1 cellular context compared by ENCODE assay signal in the genomic region with DNA sequence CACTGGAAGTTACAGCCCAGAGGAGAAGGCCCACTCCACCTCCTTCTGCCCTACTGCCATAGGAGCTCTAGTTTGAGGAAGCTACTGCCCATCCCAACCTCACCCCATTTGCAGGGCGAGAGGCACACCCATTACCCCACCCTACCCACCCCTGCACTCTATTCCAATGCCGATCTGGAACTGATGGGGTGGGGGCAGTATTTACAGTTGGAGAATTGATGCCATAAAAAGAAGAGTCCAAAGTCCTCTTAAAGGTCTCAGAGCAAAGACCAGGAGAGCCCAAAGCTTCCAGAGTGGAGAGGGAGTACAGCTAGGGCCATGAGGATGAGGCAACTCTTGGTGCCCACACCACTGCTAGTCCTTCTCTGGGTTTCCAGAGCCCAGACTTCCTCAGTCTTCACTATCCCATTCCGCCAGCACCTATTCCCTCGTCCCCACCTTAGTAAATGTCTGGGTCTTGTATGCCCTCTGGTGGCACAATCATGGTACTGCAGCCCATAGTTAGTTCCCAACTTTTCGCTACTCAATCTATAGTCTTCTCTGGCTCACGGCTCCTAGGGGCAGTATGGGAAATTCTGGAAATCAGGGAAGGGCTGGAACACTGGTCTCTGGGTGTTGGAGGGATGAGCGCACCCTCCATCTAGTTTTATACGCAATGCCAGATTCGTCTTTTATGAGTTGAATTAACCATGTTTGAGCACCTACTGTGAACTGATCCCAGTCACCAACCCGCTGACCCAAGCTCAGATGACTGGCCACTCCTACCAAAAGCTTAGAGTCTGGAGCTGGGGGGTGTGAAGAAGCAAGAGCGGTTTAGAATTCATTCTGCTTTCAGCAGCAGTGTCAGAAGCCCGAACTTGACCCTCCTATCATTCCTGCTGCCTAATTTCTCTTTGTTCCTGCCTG.
A peak's percentile ranks its signal among the peaks of the same experiment; 100 is the strongest.
TF ChIP-seq lines count a peak whose summit lies in the region.

No MANE protein-coding gene starts in this region.

TF ChIP-seq in HEK293, 187 proteins besides CTCF, POLR2A, EP300 and RAD21 (continued from another document):
- TF ChIP-seq, protein P1, sequence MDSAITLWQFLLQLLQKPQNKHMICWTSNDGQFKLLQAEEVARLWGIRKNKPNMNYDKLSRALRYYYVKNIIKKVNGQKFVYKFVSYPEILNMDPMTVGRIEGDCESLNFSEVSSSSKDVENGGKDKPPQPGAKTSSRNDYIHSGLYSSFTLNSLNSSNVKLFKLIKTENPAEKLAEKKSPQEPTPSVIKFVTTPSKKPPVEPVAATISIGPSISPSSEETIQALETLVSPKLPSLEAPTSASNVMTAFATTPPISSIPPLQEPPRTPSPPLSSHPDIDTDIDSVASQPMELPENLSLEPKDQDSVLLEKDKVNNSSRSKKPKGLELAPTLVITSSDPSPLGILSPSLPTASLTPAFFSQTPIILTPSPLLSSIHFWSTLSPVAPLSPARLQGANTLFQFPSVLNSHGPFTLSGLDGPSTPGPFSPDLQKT (IDR thresholded peaks at IDR 0.05; ENCODE audit: borderline replicate concordance, low read depth, low read length): no peak
- TF ChIP-seq ZNF76 (tag by site-specific recombination; IDR thresholded peaks at IDR 0.05; ENCODE audit: borderline replicate concordance, low read depth) (peak; percentile 49; the same call in 1 of the 2 replicates), ZBTB17 (tag by site-specific recombination; IDR thresholded peaks at IDR 0.05) (peak; percentile 91), MZF1 (tag by site-specific recombination; IDR thresholded peaks at IDR 0.05; ENCODE audit: borderline replicate concordance) (0 out of 2 replicates have a peak, but pooled peaks have one; percentile 42), ZNF654 (tag by site-specific recombination; IDR thresholded peaks at IDR 0.05; ENCODE audit: low read depth) (peak; percentile 99), TRIM28 (IDR thresholded peaks at IDR 0.05; ENCODE audit: borderline replicate concordance, low read length) (peak; percentile 57; the same call in 1 of the 2 replicates), SP7 (tag by site-specific recombination; IDR thresholded peaks at IDR 0.05) (no peak; the same call in 1 of the 2 replicates), IKZF3 (tag by site-specific recombination; IDR thresholded peaks at IDR 0.05) (peak; percentile 90), ZNF324 (tag by site-specific recombination; IDR thresholded peaks at IDR 0.05) (0 out of 2 replicates have a peak, but pooled peaks have one; percentile 25), ZFP69B (tag by site-specific recombination; IDR thresholded peaks at IDR 0.05) (0 out of 2 replicates have a peak, but pooled peaks have one; percentile 51), ZNF16 (tag by site-specific recombination; IDR thresholded peaks at IDR 0.05; ENCODE audit: low read depth) (peak; percentile 81), ZNF10 (tag by site-specific recombination; IDR thresholded peaks at IDR 0.05) (0 out of 2 replicates have a peak, but pooled peaks have one; percentile 75), OVOL3 (tag by site-specific recombination; IDR thresholded peaks at IDR 0.05) (no peak), ZNF660 (tag by site-specific recombination; IDR thresholded peaks at IDR 0.05) (peak; percentile 89), REPIN1 (tag by site-specific recombination; IDR thresholded peaks at IDR 0.05; ENCODE audit: low read depth) (no peak), MEIS1 (CRISPR knock-in tag; IDR thresholded peaks at IDR 0.05; ENCODE audit: borderline replicate concordance) (no peak), GLI2 (tag by site-specific recombination; IDR thresholded peaks at IDR 0.05; ENCODE audit: borderline replicate concordance, low read depth) (no peak), ZFP37 (tag by site-specific recombination; IDR thresholded peaks at IDR 0.05) (peak; percentile 34; the same call in 1 of the 2 replicates), ZNF366 (tag by site-specific recombination; conservative IDR thresholded peaks at IDR 0.05) (peak; percentile 50; the same call in 1 of the 2 replicates), ZFHX2 (tag by site-specific recombination; conservative IDR thresholded peaks at IDR 0.05) (no peak), ZNF2 (tag by site-specific recombination; IDR thresholded peaks at IDR 0.05) (peak; percentile 69; the same call in 1 of the 2 replicates), ZNF596 (tag by site-specific recombination; IDR thresholded peaks at IDR 0.05) (no peak), ZBTB1 (tag by site-specific recombination; IDR thresholded peaks at IDR 0.05) (no peak), ZNF600 (tag by site-specific recombination; IDR thresholded peaks at IDR 0.05) (0 out of 2 replicates have a peak, but pooled peaks have one; percentile 30)
- TF ChIP-seq, protein P2, sequence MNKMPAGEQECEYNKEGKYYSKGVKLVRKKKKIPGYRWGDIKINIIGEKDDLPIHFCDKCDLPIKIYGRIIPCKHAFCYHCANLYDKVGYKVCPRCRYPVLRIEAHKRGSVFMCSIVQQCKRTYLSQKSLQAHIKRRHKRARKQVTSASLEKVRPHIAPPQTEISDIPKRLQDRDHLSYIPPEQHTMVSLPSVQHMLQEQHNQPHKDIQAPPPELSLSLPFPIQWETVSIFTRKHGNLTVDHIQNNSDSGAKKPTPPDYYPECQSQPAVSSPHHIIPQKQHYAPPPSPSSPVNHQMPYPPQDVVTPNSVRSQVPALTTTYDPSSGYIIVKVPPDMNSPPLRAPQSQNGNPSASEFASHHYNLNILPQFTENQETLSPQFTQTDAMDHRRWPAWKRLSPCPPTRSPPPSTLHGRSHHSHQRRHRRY (tag by site-specific recombination; IDR thresholded peaks at IDR 0.05): no peak
TF ChIP-seq in HEK293: peak in this region for 15.
